ENCODE assay signal across 15 cellular contexts in genomic region chr6:35634316-35634715, GRCh38. TPM values are rescaled to one million over a fixed set of nuclear protein-coding genes. Genes with fewer than 3 reads are reported as not detected.
DNase-seq lines count a peak whose midpoint lies in the region; ATAC-seq and TF ChIP-seq lines count a peak whose summit lies in the region.
"Had no signal": no experiment of that assay in that cellular context is flagged by ENCODE, and none has a peak within 500 bp of the region (broad histone marks: within the 10 kb centered on the region; RNA-seq: fewer than 3 reads in every experiment).

No MANE protein-coding gene starts in this region.

- H3K27ac Mint-ChIP-seq in activated naive CD4-positive, alpha-beta T cell treated with anti-CD3 and anti-CD28 coated beads, Interleukin-2, amount 10 ng/mL, durations not matched to agents 7 days and 5 days = peak overlapping the region; percentile 13
- peak overlapping the region in 1 of 2 donors; percentile 27 for H3K27ac Mint-ChIP-seq in activated naive CD4-positive, alpha-beta T cell treated with anti-CD3 and anti-CD28 coated beads, Interleukin-2, amount 50 U/mL, for 72 hours
- H3K27ac Mint-ChIP-seq: B cell had no signal

- H3K27ac ChIP-seq in spleen (peak overlapping the region in 7 of 8 donors; percentile 13 to 77 (median 59)), dorsolateral prefrontal cortex (peak overlapping the region in 1 of 59 donors; percentile 29)
- H3K27ac ChIP-seq: lower lobe of right lung, PC-9 had no signal

- no peak for TF ChIP-seq POLR2A in spleen (IDR thresholded peaks at IDR 0.05)

- no peak for DNase-seq in activated naive CD4-positive, alpha-beta T cell treated with anti-CD3 and anti-CD28 coated beads, Interleukin-2, amount 10 ng/mL, durations not matched to agents 7 days and 5 days
- DNase-seq in activated naive CD4-positive, alpha-beta T cell treated with anti-CD3 and anti-CD28 coated beads, Interleukin-2, amount 50 U/mL, for 72 hours (ENCODE audit: low spot score in 2 of 2) = no peak
- DNase-seq in adipocyte (ENCODE audit: low read depth) (peak; percentile 29), left ventricle myocardium superior (peak; percentile 56), spleen (no peak), cerebellar cortex (ENCODE audit: low spot score) (no peak), dorsolateral prefrontal cortex (no peak), HCEC 1CT (no peak)
- DNase-seq: H7, lower lobe of right lung, MM.1S, PC-9, stomach had no signal

- H3K36me3 ChIP-seq in adipocyte (ENCODE audit: control insufficient read depth, insufficient read depth, low read length, severe bottlenecking) (peaks cover 99% of the 10 kb centered on the region), spleen (peaks cover 0 to 100% (median 34%) of the 10 kb centered on the region in 6 donors)

- peak overlapping the region; percentile 52 for H3K9ac ChIP-seq in adipocyte (ENCODE audit: low read length)

- H3K4me1 ChIP-seq in adipocyte (ENCODE audit: control insufficient read depth, insufficient read depth, low read length) = peaks cover 47% of the 10 kb centered on the region
- H3K4me1 ChIP-seq in spleen = peaks cover 0 to 68% (median 12%) of the 10 kb centered on the region in 6 donors

- 51 to 76% (median 63%) methylated on average over 2 of the region's 2 CpGs for WGBS in spleen, 5 donors

- intact Hi-C loops in left ventricle myocardium superior (cut with micrococcal nuclease) (no loop called here), spleen (cut with DNase I; ENCODE audit: low total_unique reads) (no loop called here), dorsolateral prefrontal cortex (cut with DNase I) (no loop called here)

- no peaks in the 10 kb centered on the region for H3K9me3 Mint-ChIP-seq in activated naive CD4-positive, alpha-beta T cell treated with anti-CD3 and anti-CD28 coated beads, Interleukin-2, amount 10 ng/mL, durations not matched to agents 7 days and 5 days
- no peaks in the 10 kb centered on the region for H3K9me3 Mint-ChIP-seq in activated naive CD4-positive, alpha-beta T cell treated with anti-CD3 and anti-CD28 coated beads, Interleukin-2, amount 50 U/mL, for 72 hours

- H3K4me3 ChIP-seq in adipocyte (ENCODE audit: low read length) (no peak overlapping the region), spleen (no peak overlapping the region), dorsolateral prefrontal cortex (no peak overlapping the region)
- H3K4me3 ChIP-seq: hepatocyte, lower lobe of right lung, PC-9, stomach had no signal

- CTCF ChIA-PET in activated naive CD4-positive, alpha-beta T cell treated with anti-CD3 and anti-CD28 coated beads, Interleukin-2, amount 10 ng/mL, durations not matched to agents 7 days and 5 days (lab: Charles Lee) = interaction anchor here (0.6 to 1.9 kb wide), 3 partner anchors 10 to 103 kb away, joined by 3 to 5 read pairs (median 4); partner anchors contain the start of gene ARMC12

- peaks cover 40% of the 10 kb centered on the region for H3K4me1 Mint-ChIP-seq in activated naive CD4-positive, alpha-beta T cell treated with anti-CD3 and anti-CD28 coated beads, Interleukin-2, amount 10 ng/mL, durations not matched to agents 7 days and 5 days
- H3K4me1 Mint-ChIP-seq: B cell had no signal

- ATAC-seq in activated naive CD4-positive, alpha-beta T cell treated with anti-CD3 and anti-CD28 coated beads, Interleukin-2, amount 50 U/mL, for 72 hours = no peak
- peak; percentile 80 for ATAC-seq in left ventricle myocardium superior

- H3K27me3 ChIP-seq in adipocyte (replicated peaks; ENCODE audit: control insufficient read depth, insufficient read depth, low read length) = no peaks in the 10 kb centered on the region
- no peaks in the 10 kb centered on the region for H3K27me3 ChIP-seq in spleen (replicated peaks in 1 of 7)
- no peaks in the 10 kb centered on the region for H3K27me3 ChIP-seq in dorsolateral prefrontal cortex
- H3K27me3 ChIP-seq: hepatocyte, stomach had no signal

- TF ChIP-seq CTCF in spleen (IDR thresholded peaks at IDR 0.05 in 8 of 11, conservative IDR thresholded peaks at IDR 0.05 in 3 of 11) = no peak
- no peak for TF ChIP-seq CTCF in dorsolateral prefrontal cortex (IDR thresholded peaks at IDR 0.05 in 54 of 56, conservative IDR thresholded peaks at IDR 0.05 in 2 of 56; ENCODE audit: low read depth in 1 of 56, partially characterized antibody in 56 of 56)

- no peaks in the 10 kb centered on the region for H3K27me3 Mint-ChIP-seq in activated naive CD4-positive, alpha-beta T cell treated with anti-CD3 and anti-CD28 coated beads, Interleukin-2, amount 10 ng/mL, durations not matched to agents 7 days and 5 days
- H3K27me3 Mint-ChIP-seq: B cell had no signal

- no peak overlapping the region for H3K4me3 Mint-ChIP-seq in activated naive CD4-positive, alpha-beta T cell treated with anti-CD3 and anti-CD28 coated beads, Interleukin-2, amount 10 ng/mL, durations not matched to agents 7 days and 5 days
- H3K4me3 Mint-ChIP-seq: B cell had no signal

- H3K36me3 Mint-ChIP-seq in activated naive CD4-positive, alpha-beta T cell treated with anti-CD3 and anti-CD28 coated beads, Interleukin-2, amount 10 ng/mL, durations not matched to agents 7 days and 5 days = peaks cover 47% of the 10 kb centered on the region
- peaks cover 6 to 52% of the 10 kb centered on the region in 2 donors for H3K36me3 Mint-ChIP-seq in activated naive CD4-positive, alpha-beta T cell treated with anti-CD3 and anti-CD28 coated beads, Interleukin-2, amount 50 U/mL, for 72 hours

- H3K9me3 ChIP-seq in adipocyte (ENCODE audit: control insufficient read depth, low read length) = no peaks in the 10 kb centered on the region
- H3K9me3 ChIP-seq in spleen = no peaks in the 10 kb centered on the region
- H3K9me3 ChIP-seq: lower lobe of right lung, stomach had no signal

RNA-seq across cellular contexts. Expression of gene FKBP5, which starts 54.4 kb away (rescaled TPM):
- 100 to 1,000 TPM in 1 of 2 donors, 10 to 100 TPM in 1; 70.1 to 229 TPM for total RNA-seq in activated naive CD4-positive, alpha-beta T cell treated with anti-CD3 and anti-CD28 coated beads, Interleukin-2, amount 50 U/mL, for 72 hours
- total RNA-seq in left ventricle myocardium superior = 82.8 TPM
- total RNA-seq in spleen = 100 to 1,000 TPM in 5 of 7 donors, 10 to 100 TPM in 2; 39.9 to 368 (median 241) TPM
- 10 to 100 TPM; 23.8 to 88.9 (median 75.9) TPM for polyA plus RNA-seq in spleen
- 100 to 1,000 TPM in 9 of 120 experiments, 10 to 100 TPM in 111; 12.0 to 124 (median 62.9) TPM for total RNA-seq in dorsolateral prefrontal cortex

Comparison
In these comparisons a context has a peak if more than half of its experiments do, and no peak if none do; other contexts are left out.
1. DNase-seq: peak in adipocyte (single experiment) and left ventricle myocardium superior (single experiment); none in activated naive CD4-positive, alpha-beta T cell treated with anti-CD3 and anti-CD28 coated beads, Interleukin-2, amount 10 ng/mL, durations not matched to agents 7 days and 5 days (single experiment), activated naive CD4-positive, alpha-beta T cell treated with anti-CD3 and anti-CD28 coated beads, Interleukin-2, amount 50 U/mL, for 72 hours (0 of 2), spleen (single experiment), cerebellar cortex (single experiment), dorsolateral prefrontal cortex (0 of 10) and HCEC 1CT (single experiment).